Comparison of ENCODE assay signal across 27 cellular contexts in the genomic region with DNA sequence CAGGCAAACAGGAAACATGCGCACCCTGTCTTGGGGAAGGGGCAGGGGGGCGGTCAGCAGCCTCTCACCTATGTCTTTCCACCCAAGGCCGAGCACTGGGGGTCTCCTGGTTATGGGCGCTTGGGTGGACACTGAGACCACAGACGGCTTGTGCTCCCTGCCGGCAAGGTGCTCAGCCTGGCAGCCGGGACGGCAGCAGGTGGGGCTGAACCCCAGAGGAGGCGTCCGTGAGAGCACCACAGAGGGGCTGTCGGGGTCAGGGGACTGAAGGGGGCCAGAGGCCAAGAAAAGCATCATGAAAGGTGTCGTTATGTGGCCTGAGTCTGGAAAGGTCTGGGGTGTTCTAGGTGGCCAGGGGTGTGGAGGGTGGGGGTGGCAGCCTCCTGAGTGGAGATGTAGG. TPM values are rescaled to one million over a fixed set of nuclear protein-coding genes. Genes with fewer than 3 reads are reported as not detected.
"Had no signal": no experiment of that assay in that cellular context is flagged by ENCODE, and none has a peak within 500 bp of the region (broad histone marks: within the 10 kb centered on the region; RNA-seq: fewer than 3 reads in every experiment).

No MANE protein-coding gene starts in this region.

- H3K4me1 ChIP-seq: adrenal gland, pancreas had no signal

- H3K27ac ChIP-seq: adrenal gland, colonic mucosa, esophagus squamous epithelium, gastroesophageal sphincter, pancreas, spleen, tibial nerve had no signal

- H3K36me3 ChIP-seq: adrenal gland, breast epithelium, colonic mucosa, esophagus squamous epithelium, gastroesophageal sphincter, pancreas, spleen, tibial nerve had no signal

- ATAC-seq: activated CD4-positive, alpha-beta T cell treated with anti-CD3 and anti-CD28 coated beads for 36 hours; left lobe of liver; pancreas; sciatic nerve; T-helper 17 cell had no signal

- H3K4me3 ChIP-seq: adrenal gland, colonic mucosa, esophagus squamous epithelium, gastroesophageal sphincter, pancreas, spleen, tibial nerve had no signal

- H3K9me3 ChIP-seq: adrenal gland, breast epithelium, colonic mucosa, esophagus squamous epithelium, gastroesophageal sphincter, pancreas, spleen, tibial nerve had no signal

- DNase-seq: activated B cell treated with CpG ODN at 0.5 μM for 24 hours; activated CD4-positive, alpha-beta T cell treated with anti-CD3 and anti-CD28 coated beads for 36 hours; activated CD4-positive, alpha-beta T cell treated with anti-CD3 and anti-CD28 coated beads, Interleukin-2, amount 50 U/mL, for 4 hours; activated CD8-positive, alpha-beta memory T cell treated with anti-CD3 and anti-CD28 coated beads for 24 hours; activated CD8-positive, alpha-beta memory T cell treated with anti-CD3 and anti-CD28 coated beads, Interleukin-2, amount 50 U/mL, for 4 hours; activated naive CD4-positive, alpha-beta T cell; activated T-cell treated with anti-CD3 and anti-CD28 coated beads, Interleukin-2, amount 50 U/mL, for 24 hours; esophagus squamous epithelium; head of caudate nucleus; spleen; stimulated activated CD4-positive, alpha-beta T cell treated with anti-CD3 and anti-CD28 coated beads, Interleukin-4, amount 100 ng/mL, for 1 hour; stimulated activated naive CD4-positive, alpha-beta T cell treated with Interleukin-2 at 50 U/mL for 16 hours; SW 1271; T-helper 17 cell had no signal

- H3K27me3 ChIP-seq: pancreas had no signal

RNA-seq across cellular contexts. Expression of gene DOK7, which starts 19.6 kb away (rescaled TPM):
- total RNA-seq: activated CD4-positive, alpha-beta T cell treated with anti-CD3 and anti-CD28 coated beads for 36 hours; activated T-helper 2 cell treated with anti-CD3 and anti-CD28 coated beads, Interferon-gamma antibody, Interleukin-2, Interleukin-4, amounts not matched to agents 10 μg/mL and 5 μg/mL and 100 μg/mL, durations not matched to agents 14 hours and 24 hours and 36 hours; lung microvascular endothelial cell; sciatic nerve; subcutaneous adipose tissue; T-helper 17 cell had no signal

RNA-seq across cellular contexts. Expression of gene HGFAC, which starts 40.9 kb away (rescaled TPM):
- total RNA-seq: activated B cell treated with CpG ODN at 0.5 μM for 24 hours; activated CD4-positive, alpha-beta T cell treated with anti-CD3 and anti-CD28 coated beads for 36 hours; activated T-helper 2 cell treated with anti-CD3 and anti-CD28 coated beads, Interferon-gamma antibody, Interleukin-2, Interleukin-4, amounts not matched to agents 10 μg/mL and 5 μg/mL and 100 μg/mL, durations not matched to agents 14 hours and 24 hours and 36 hours; pulmonary artery endothelial cell; sciatic nerve; subcutaneous adipose tissue; T-helper 17 cell; tibial nerve had no signal
- polyA plus RNA-seq: keratinocyte had no signal
